ENCODE assay signal across 12 cellular contexts in genomic region chr1:207021139-207021861, GRCh38. TPM values are rescaled to one million over a fixed set of nuclear protein-coding genes. Genes with fewer than 3 reads are reported as not detected.
DNase-seq lines count a peak whose midpoint lies in the region; ATAC-seq and TF ChIP-seq lines count a peak whose summit lies in the region.
"Had no signal": no experiment of that assay in that cellular context is flagged by ENCODE, and none has a peak within 500 bp of the region (broad histone marks: within the 10 kb centered on the region; RNA-seq: fewer than 3 reads in every experiment).

No MANE protein-coding gene starts in this region.

- H3K4me1 ChIP-seq in fibroblast of lung (ENCODE audit: control insufficient read depth, extremely low read depth, insufficient read depth, low read length) (peaks cover 7% of the 10 kb centered on the region), smooth muscle cell (ENCODE audit: low read depth) (peaks cover 24% of the 10 kb centered on the region)

- WGBS in smooth muscle cell (ENCODE audit: low lambda C conversion rate), result 60% methylated on average over 8 of the region's 8 CpGs

- H3K27me3 ChIP-seq in fibroblast of lung (ENCODE audit: control insufficient read depth, insufficient read depth, low read length) (no peaks in the 10 kb centered on the region), smooth muscle cell (ENCODE audit: low read depth) (no peaks in the 10 kb centered on the region)
- H3K27me3 ChIP-seq: left lung had no signal

- H3K4me3 ChIP-seq in fibroblast of lung (replicated peaks in 1 of 4; ENCODE audit: control extremely low read depth in 1 of 4, insufficient read depth in 1 of 4, low read depth in 3 of 4, low read length in 4 of 4) (no peak overlapping the region), smooth muscle cell (no peak overlapping the region)
- H3K4me3 ChIP-seq: coronary artery, left lung had no signal

- H4K20me1 ChIP-seq in fibroblast of lung (ENCODE audit: control insufficient read depth, extremely low read depth, insufficient read depth, low read length), result no peaks in the 10 kb centered on the region
- H4K20me1 ChIP-seq in smooth muscle cell (ENCODE audit: low read depth), result no peaks in the 10 kb centered on the region

- H3K4me2 ChIP-seq in fibroblast of lung (ENCODE audit: extremely low read depth, insufficient read depth, low read length), result no peak overlapping the region
- peak overlapping the region; percentile 49 for H3K4me2 ChIP-seq in smooth muscle cell

- H3K9me3 ChIP-seq in fibroblast of lung (ENCODE audit: control insufficient read depth, insufficient read depth, low read depth, low read length) (no peaks in the 10 kb centered on the region), smooth muscle cell (replicated peaks; ENCODE audit: low read depth) (no peaks in the 10 kb centered on the region)
- H3K9me3 ChIP-seq: left lung had no signal

- ATAC-seq in HG02852 (IDR thresholded peaks at IDR 0.05; ENCODE audit: unreplicated experiment) (no peak), HG03095 (IDR thresholded peaks at IDR 0.05; ENCODE audit: unreplicated experiment) (no peak)

- H3F3A ChIP-seq in smooth muscle cell (ENCODE audit: low read depth), result no peaks in the 10 kb centered on the region

- H3K27ac ChIP-seq in fibroblast of lung (ENCODE audit: insufficient read depth, low read length), result no peak overlapping the region
- peak overlapping the region; percentile 61 for H3K27ac ChIP-seq in smooth muscle cell (ENCODE audit: low read depth)
- H3K27ac ChIP-seq: coronary artery had no signal

- H3K9ac ChIP-seq in fibroblast of lung (ENCODE audit: insufficient read depth, low read length) (no peak overlapping the region), smooth muscle cell (ENCODE audit: low read depth) (peak overlapping the region; percentile 26)

- no peaks in the 10 kb centered on the region for H3K79me2 ChIP-seq in fibroblast of lung (ENCODE audit: control insufficient read depth, insufficient read depth, low read length)
- no peaks in the 10 kb centered on the region for H3K79me2 ChIP-seq in smooth muscle cell (ENCODE audit: low read depth)

- no peak overlapping the region for H2AFZ ChIP-seq in fibroblast of lung (ENCODE audit: low read length)
- no peak overlapping the region for H2AFZ ChIP-seq in smooth muscle cell (ENCODE audit: low read depth)

- H3K36me3 ChIP-seq in fibroblast of lung (ENCODE audit: control insufficient read depth, insufficient read depth, low read length) (no peaks in the 10 kb centered on the region), smooth muscle cell (ENCODE audit: low read depth) (no peaks in the 10 kb centered on the region)

- no peak for TF ChIP-seq CTCF in fibroblast of lung (conservative IDR thresholded peaks at IDR 0.05 in 1 of 2, IDR thresholded peaks at IDR 0.05 in 1 of 2; ENCODE audit: low read depth in 1 of 2, low read length in 2 of 2)
- TF ChIP-seq CTCF in smooth muscle cell (IDR thresholded peaks at IDR 0.05; ENCODE audit: borderline replicate concordance, insufficient read depth, poor library complexity, severe bottlenecking), result no peak

- DNase-seq in ELR (ENCODE audit: low read depth), result peak; percentile 79
- peak; percentile 68 for DNase-seq in UCSD-AML1 (lab: John Stamatoyannopoulos, UW; ENCODE audit: unreplicated experiment)
- DNase-seq in fibroblast of lung (ENCODE audit: low read depth in 2 of 2), result peak; percentile 11 to 87
- DNase-seq in smooth muscle cell (lab: John Stamatoyannopoulos, UW; ENCODE audit: unreplicated experiment), result no peak
- no peak for DNase-seq in activated gamma-delta T cell (lab: John Stamatoyannopoulos, UW)
- no peak for DNase-seq in NCI-H226
- DNase-seq: activated CD4-positive, alpha-beta T cell treated with anti-CD3 and anti-CD28 coated beads, Interleukin-2, amount 50 U/mL, for 48 hours had no signal

RNA-seq across cellular contexts. Expression of gene C1orf116, which starts 11.3 kb away (rescaled TPM):
- total RNA-seq in fibroblast of lung (not detected in 2 replicates), smooth muscle cell (3.2 and 6.0 TPM in 2 replicates)
- polyA plus RNA-seq in fibroblast of lung (0.01 and 0.06 TPM in 2 replicates), smooth muscle cell (0.14 and 2.7 TPM in 2 replicates)
- polyA plus RNA-seq in fibroblast of lung (2012), result 0.03 and 0.05 TPM in 2 replicates
- 0.85 TPM in 1 of 2 replicates, not detected in the other for polyA minus RNA-seq in fibroblast of lung (ENCODE audit: low replicate concordance)
- total RNA-seq: activated naive CD4-positive, alpha-beta T cell treated with anti-CD3 and anti-CD28 coated beads for 36 hours had no signal

RNA-seq across cellular contexts. Expression of gene YOD1, which starts 29.7 kb away (rescaled TPM):
- 5.6 and 6.2 TPM in 2 replicates for total RNA-seq in fibroblast of lung
- polyA plus RNA-seq in fibroblast of lung, result 2.5 and 3.0 TPM in 2 replicates
- 2.2 and 2.6 TPM in 2 replicates for polyA plus RNA-seq in fibroblast of lung (2012)
- polyA minus RNA-seq in fibroblast of lung (ENCODE audit: low replicate concordance), result 0.63 and 0.79 TPM in 2 replicates
- 31.9 and 37.9 TPM in 2 replicates for total RNA-seq in smooth muscle cell
- 3.8 and 5.6 TPM in 2 replicates for polyA plus RNA-seq in smooth muscle cell

RNA-seq across cellular contexts. Expression of gene PFKFB2, which starts 31.8 kb away (rescaled TPM):
- 6.2 and 7.6 TPM in 2 replicates for total RNA-seq in fibroblast of lung
- 1.5 and 3.2 TPM in 2 replicates for polyA plus RNA-seq in fibroblast of lung
- 1.2 and 2.8 TPM in 2 replicates for polyA plus RNA-seq in fibroblast of lung (2012)
- 1.2 and 1.5 TPM in 2 replicates for polyA minus RNA-seq in fibroblast of lung (ENCODE audit: low replicate concordance)
- 9.8 and 15.6 TPM in 2 replicates for total RNA-seq in smooth muscle cell
- 2.1 and 5.0 TPM in 2 replicates for polyA plus RNA-seq in smooth muscle cell

RNA-seq across cellular contexts. Expression of gene FCAMR, which starts 51.0 kb away (rescaled TPM):
- total RNA-seq in fibroblast of lung (not detected in 2 replicates), smooth muscle cell (not detected in 2 replicates)
- polyA plus RNA-seq in fibroblast of lung (not detected in 2 replicates), smooth muscle cell (not detected in 2 replicates)
- not detected in 2 replicates for polyA plus RNA-seq in fibroblast of lung (2012)
- not detected in 2 replicates for polyA minus RNA-seq in fibroblast of lung (ENCODE audit: low replicate concordance)
- total RNA-seq: activated naive CD4-positive, alpha-beta T cell treated with anti-CD3 and anti-CD28 coated beads for 36 hours; left lung had no signal

Comparison
In these comparisons a context has a peak if more than half of its experiments do, and no peak if none do; other contexts are left out.
1. DNase-seq: peak in ELR (single experiment), UCSD-AML1 (single experiment) and fibroblast of lung (2 of 2); none in smooth muscle cell (single experiment), activated gamma-delta T cell (single experiment) and NCI-H226 (single experiment).